1 cellular context compared by ENCODE assay signal in the genomic region with DNA sequence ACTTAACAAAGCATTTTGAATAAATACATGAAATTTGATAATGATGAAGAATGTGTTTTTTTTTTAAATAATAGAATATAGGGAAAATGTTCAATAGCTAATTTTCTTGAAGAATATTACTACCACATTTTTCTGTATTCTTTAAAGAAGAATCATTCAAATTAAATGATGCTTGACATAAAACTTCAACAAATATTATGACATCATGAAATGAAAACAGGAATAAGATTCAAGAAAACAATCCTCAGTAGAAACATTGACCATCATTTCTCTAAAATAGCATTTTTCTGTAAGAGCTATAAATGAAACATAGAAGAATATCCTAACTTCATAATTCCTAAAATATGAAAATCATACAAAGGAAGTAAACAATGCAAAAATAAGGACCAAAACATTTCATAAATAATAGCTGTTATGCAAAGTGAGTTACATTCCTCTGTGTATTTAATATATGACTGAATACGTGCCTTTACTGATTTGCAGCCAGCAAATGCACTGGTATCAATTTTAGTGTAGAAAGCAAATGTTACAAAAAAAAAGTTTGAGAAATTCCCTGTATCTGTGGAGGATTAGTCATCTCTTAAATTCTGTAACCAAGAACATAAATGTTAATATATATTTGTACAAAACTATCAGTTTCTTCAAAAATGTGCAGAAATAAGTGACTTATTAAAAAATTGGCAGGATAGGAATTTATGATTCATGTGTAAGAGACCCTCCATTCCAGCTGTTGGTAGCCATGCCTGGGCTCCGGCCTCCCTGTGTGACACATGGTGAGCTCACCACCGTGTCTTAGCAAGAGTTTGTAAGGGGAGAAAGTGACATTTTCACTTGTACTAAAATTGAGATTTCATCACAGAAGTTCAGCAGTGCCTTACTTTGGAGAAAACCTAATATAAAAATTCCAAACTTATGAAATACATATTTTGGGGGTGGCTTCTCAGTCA.
A peak's percentile ranks its signal among the peaks of the same experiment; 100 is the strongest.
TF ChIP-seq lines count a peak whose summit lies in the region.

No MANE protein-coding gene starts in this region.

TF ChIP-seq in GM12878, 131 proteins besides CTCF, POLR2A, EP300 and RAD21:
- peak; percentile 69 for TF ChIP-seq ATF7 (IDR thresholded peaks at IDR 0.05; ENCODE audit: low read depth)
- TF ChIP-seq, protein P1, sequence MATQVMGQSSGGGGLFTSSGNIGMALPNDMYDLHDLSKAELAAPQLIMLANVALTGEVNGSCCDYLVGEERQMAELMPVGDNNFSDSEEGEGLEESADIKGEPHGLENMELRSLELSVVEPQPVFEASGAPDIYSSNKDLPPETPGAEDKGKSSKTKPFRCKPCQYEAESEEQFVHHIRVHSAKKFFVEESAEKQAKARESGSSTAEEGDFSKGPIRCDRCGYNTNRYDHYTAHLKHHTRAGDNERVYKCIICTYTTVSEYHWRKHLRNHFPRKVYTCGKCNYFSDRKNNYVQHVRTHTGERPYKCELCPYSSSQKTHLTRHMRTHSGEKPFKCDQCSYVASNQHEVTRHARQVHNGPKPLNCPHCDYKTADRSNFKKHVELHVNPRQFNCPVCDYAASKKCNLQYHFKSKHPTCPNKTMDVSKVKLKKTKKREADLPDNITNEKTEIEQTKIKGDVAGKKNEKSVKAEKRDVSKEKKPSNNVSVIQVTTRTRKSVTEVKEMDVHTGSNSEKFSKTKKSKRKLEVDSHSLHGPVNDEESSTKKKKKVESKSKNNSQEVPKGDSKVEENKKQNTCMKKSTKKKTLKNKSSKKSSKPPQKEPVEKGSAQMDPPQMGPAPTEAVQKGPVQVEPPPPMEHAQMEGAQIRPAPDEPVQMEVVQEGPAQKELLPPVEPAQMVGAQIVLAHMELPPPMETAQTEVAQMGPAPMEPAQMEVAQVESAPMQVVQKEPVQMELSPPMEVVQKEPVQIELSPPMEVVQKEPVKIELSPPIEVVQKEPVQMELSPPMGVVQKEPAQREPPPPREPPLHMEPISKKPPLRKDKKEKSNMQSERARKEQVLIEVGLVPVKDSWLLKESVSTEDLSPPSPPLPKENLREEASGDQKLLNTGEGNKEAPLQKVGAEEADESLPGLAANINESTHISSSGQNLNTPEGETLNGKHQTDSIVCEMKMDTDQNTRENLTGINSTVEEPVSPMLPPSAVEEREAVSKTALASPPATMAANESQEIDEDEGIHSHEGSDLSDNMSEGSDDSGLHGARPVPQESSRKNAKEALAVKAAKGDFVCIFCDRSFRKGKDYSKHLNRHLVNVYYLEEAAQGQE (IDR thresholded peaks at IDR 0.05; ENCODE audit: low read depth, low read length) = no peak
